In the genomic region with DNA sequence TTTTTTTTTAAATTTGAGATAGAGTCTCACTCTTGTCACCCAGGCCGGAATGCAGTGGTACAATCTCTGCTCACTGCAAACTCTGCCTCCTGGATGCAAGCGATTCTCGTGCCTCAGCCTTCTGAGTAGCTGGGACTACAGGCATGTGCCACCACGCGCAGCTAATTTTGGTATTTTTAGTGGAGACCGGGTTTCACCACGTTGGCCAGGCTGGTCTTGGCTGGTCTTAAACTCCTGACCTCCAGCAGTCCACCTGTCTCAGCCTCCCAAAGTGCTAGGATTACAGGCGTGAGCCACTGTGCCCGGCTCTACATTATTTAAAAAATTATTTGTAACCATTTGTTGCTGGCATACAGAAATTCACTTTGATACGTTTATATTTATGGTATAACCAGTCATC, we compare ENCODE assay signal across 25 cellular contexts.
"Had no signal": no experiment of that assay in that cellular context is flagged by ENCODE, and none has a peak within 500 bp of the region (broad histone marks: within the 10 kb centered on the region; RNA-seq: fewer than 3 reads in every experiment).

No MANE protein-coding gene starts in this region.

- H3K4me3 ChIP-seq: MG63, SJSA1, SK-N-MC had no signal

- H3K27me3 ChIP-seq: MG63, SJSA1 had no signal

- H3K4me1 ChIP-seq: SJSA1 had no signal

- ATAC-seq: HepG2 had no signal

- DNase-seq: IMR-90, Karpas-422, KG1, MG63, NCI-H1092, NCI-H1105 treated with DMSO at 0.1 percent for 48 hours, NCI-H1417 treated with DMSO at 0.1 percent for 48 hours, NCI-H146, NCI-H1694 treated with DMSO at 0.1 percent for 48 hours, NCI-H1930, NCI-H2081, NCI-H2107, NCI-H2171, NCI-H226, NCI-H446, NCI-H510A, NCI-H524 treated with DMSO at 0.1 percent for 48 hours, NCI-H69, NCI-H774, Right ventricle myocardium superior, RPMI8226, SIG-M5 had no signal

- H3K27ac ChIP-seq: SJSA1, SK-N-MC had no signal

- H3K9me3 ChIP-seq: MG63, SJSA1 had no signal
